22 cellular contexts compared by ENCODE assay signal in genomic region chr1:180244840-180245239, GRCh38. TPM values are rescaled to one million over a fixed set of nuclear protein-coding genes. Genes with fewer than 3 reads are reported as not detected.
DNase-seq lines count a peak whose midpoint lies in the region; ATAC-seq, FAIRE-seq and TF ChIP-seq lines count a peak whose summit lies in the region.
"Had no signal": no experiment of that assay in that cellular context is flagged by ENCODE, and none has a peak within 500 bp of the region (broad histone marks: within the 10 kb centered on the region; RNA-seq: fewer than 3 reads in every experiment).

No MANE protein-coding gene starts in this region.

- peak overlapping the region; percentile 64; the same call in 1 of the 2 replicates for H3K18ac ChIP-seq in H1 (ENCODE audit: extremely low read depth, low read length)

- H3K27ac ChIP-seq in H1 (ENCODE audit: low read depth, low read length) = no peak overlapping the region

- peaks cover 0 to 2% of the 10 kb centered on the region in 2 experiments for H4K20me1 ChIP-seq in H1 (replicated peaks in 1 of 2; ENCODE audit: control insufficient read depth in 1 of 2, insufficient read depth in 2 of 2, low read length in 2 of 2)

- H3K27ac Mint-ChIP-seq in natural killer cell treated with Interleukin-12 subunit alpha and Interleukin-12 subunit beta and Interleukin-15 and Interleukin-18, amount 100 ng/mL, for 72 hours = no peak overlapping the region
- no peak overlapping the region for H3K27ac Mint-ChIP-seq in natural killer cell
- H3K27ac Mint-ChIP-seq: CD4-positive, alpha-beta memory T cell; IgD-negative memory B cell had no signal

- TF ChIP-seq CTCF in natural killer cell (IDR thresholded peaks at IDR 0.05) (no peak), H1 (IDR thresholded peaks at IDR 0.05; ENCODE audit: control extremely low read depth in 1 of 3, insufficient read depth in 1 of 3, low read depth in 1 of 3, low read length in 3 of 3) (no peak), mucosa of descending colon (IDR thresholded peaks at IDR 0.05) (no peak)

- H3K27me3 Mint-ChIP-seq in natural killer cell treated with Interleukin-12 subunit alpha and Interleukin-12 subunit beta and Interleukin-15 and Interleukin-18, amount 100 ng/mL, for 72 hours = peaks cover 26 to 34% of the 10 kb centered on the region in 2 donors
- peaks cover 34 to 36% of the 10 kb centered on the region in 2 donors for H3K27me3 Mint-ChIP-seq in natural killer cell (ENCODE audit: low read depth in 2 of 2)

- ATAC-seq in natural killer cell treated with Interleukin-12 subunit alpha and Interleukin-12 subunit beta and Interleukin-15 and Interleukin-18, amount 100 ng/mL, for 72 hours = no peak
- no peak for ATAC-seq in natural killer cell
- ATAC-seq in mucosa of descending colon = peak; percentile 43
- ATAC-seq in GM18511 (IDR thresholded peaks at IDR 0.05; ENCODE audit: unreplicated experiment) = no peak
- ATAC-seq: GM12878 had no signal

- H4K91ac ChIP-seq in H1 (replicated peaks; ENCODE audit: insufficient read length, low read length) = peak overlapping the region; percentile 40

- H3K9ac ChIP-seq in H1 (replicated peaks in 1 of 4; ENCODE audit: extremely low read depth in 1 of 4, low read depth in 3 of 4, low read length in 3 of 4) = no peak overlapping the region

- H3K23ac ChIP-seq in H1 (ENCODE audit: insufficient read length) = no peak overlapping the region

- H3K4me3 ChIP-seq in H1 (ENCODE audit: extremely low read depth in 1 of 4, insufficient read depth in 2 of 4, low read depth in 3 of 4, low read length in 4 of 4) (no peak overlapping the region), mucosa of descending colon (no peak overlapping the region)
- H3K4me3 ChIP-seq: GM12878 had no signal

- H2BK15ac ChIP-seq in H1 (ENCODE audit: low read length) = peak overlapping the region; percentile 63; the same call in 1 of the 2 replicates

- H2BK5ac ChIP-seq in H1 (ENCODE audit: low read depth, low read length) = peak overlapping the region; percentile 71; the same call in 1 of the 2 replicates

- peaks cover 0 to 4% of the 10 kb centered on the region in 2 donors for H3K4me1 Mint-ChIP-seq in natural killer cell treated with Interleukin-12 subunit alpha and Interleukin-12 subunit beta and Interleukin-15 and Interleukin-18, amount 100 ng/mL, for 72 hours (ENCODE audit: low read depth in 2 of 2)
- H3K4me1 Mint-ChIP-seq in natural killer cell = no peaks in the 10 kb centered on the region
- H3K4me1 Mint-ChIP-seq: IgD-negative memory B cell had no signal

- POLR2A ChIA-PET in H1 (lab: Charles Lee; ENCODE audit: partially characterized antibody) = interaction anchor here (1.1 to 4.3 kb wide), 3 partner anchors 9 to 13 kb away, joined by 3 to 29 read pairs (median 13); partner anchors contain the start of gene LHX4

- no peak overlapping the region for H3K4me2 ChIP-seq in H1 (ENCODE audit: insufficient read depth in 1 of 2, low read depth in 2 of 2, low read length in 2 of 2)

- H3K4ac ChIP-seq in H1 (replicated peaks; ENCODE audit: insufficient read length, low read depth, low read length) = no peak overlapping the region

- no peak overlapping the region for H3K56ac ChIP-seq in H1 (replicated peaks; ENCODE audit: insufficient read length, low read depth, low read length)

- no peaks in the 10 kb centered on the region for H3K9me3 Mint-ChIP-seq in natural killer cell treated with Interleukin-12 subunit alpha and Interleukin-12 subunit beta and Interleukin-15 and Interleukin-18, amount 100 ng/mL, for 72 hours
- H3K9me3 Mint-ChIP-seq in natural killer cell = no peaks in the 10 kb centered on the region
- H3K9me3 Mint-ChIP-seq: CD4-positive, alpha-beta memory T cell; IgD-negative memory B cell had no signal

- no peak for TF ChIP-seq EP300 in H1 (IDR thresholded peaks at IDR 0.05; ENCODE audit: borderline replicate concordance in 1 of 2, low read depth in 2 of 2, low read length in 2 of 2)

- no peak overlapping the region for H2AFZ ChIP-seq in H1 (ENCODE audit: low read length)

- H4K5ac ChIP-seq in H1 (ENCODE audit: insufficient read length, low read depth, low read length) = no peak overlapping the region

- peaks cover 2% of the 10 kb centered on the region; the same call in 1 of the 2 replicates for H3K23me2 ChIP-seq in H1 (ENCODE audit: low read depth, low read length)

- no peaks in the 10 kb centered on the region for H3K79me1 ChIP-seq in H1 (ENCODE audit: low read depth, low read length)

- H3K4me1 ChIP-seq in H1 (replicated peaks in 1 of 4; ENCODE audit: control insufficient read depth in 3 of 4, insufficient read depth in 4 of 4, low read length in 3 of 4) = peaks cover 15 to 40% (median 28%) of the 10 kb centered on the region in 4 experiments
- H3K4me1 ChIP-seq in mucosa of descending colon (ENCODE audit: low read depth) = no peaks in the 10 kb centered on the region
- H3K4me1 ChIP-seq: BE2C had no signal

- H4K8ac ChIP-seq in H1 (ENCODE audit: extremely low read depth, insufficient read depth, low read length) = no peak overlapping the region

- no peak overlapping the region for H2BK120ac ChIP-seq in H1 (replicated peaks; ENCODE audit: low read depth, low read length)

- H2AK5ac ChIP-seq in H1 (ENCODE audit: low read depth, low read length) = no peak overlapping the region

- no peak for FAIRE-seq in H1 (lab: Jason Lieb, UNC)
- FAIRE-seq: GM12878, H54 had no signal

- 79% methylated on average over 6 of the region's 6 CpGs; no CpG with 5 or more reads in 1 of the 2 experiments for WGBS in H1 (ENCODE audit: extremely low coverage in 1 of 2, insufficient coverage in 1 of 2, insufficient read length in 1 of 2, insufficient replicate concordance in 2 of 2, low coverage in 1 of 2, low lambda C conversion rate in 2 of 2, missing lambda C conversion rate in 1 of 2), 2 experiments

- DNase-seq in natural killer cell treated with Interleukin-12 subunit alpha and Interleukin-12 subunit beta and Interleukin-15 and Interleukin-18, amount 100 ng/mL, for 72 hours (ENCODE audit: low spot score) = peak; percentile 60
- DNase-seq in natural killer cell (no peak), H1 (ENCODE audit: low read depth in 1 of 2, low spot score in 2 of 2) (no peak), mucosa of descending colon (peak in 1 of 3 donors; percentile 36), DMS79 treated with DMSO at 0.1 percent for 48 hours (lab: John Stamatoyannopoulos, UW) (no peak), head of caudate nucleus (no peak)
- DNase-seq in stimulated activated naive CD4-positive, alpha-beta T cell (lab: John Stamatoyannopoulos, UW) = no peak
- DNase-seq: 8988T; BE2C; CD4-positive, alpha-beta memory T cell; EL; Kasumi-1; MM.1S; NCI-H1092; NCI-H1436 treated with DMSO at 0.1 percent for 48 hours; NCI-H2029; NCI-H2171 had no signal

- intact Hi-C loops in natural killer cell (cut with micrococcal nuclease) = no loop called here
- intact Hi-C loops in mucosa of descending colon (cut with DNase I, micrococcal nuclease) = no loop called here
- intact Hi-C loops in head of caudate nucleus (cut with DNase I) = no loop called here

- no peaks in the 10 kb centered on the region for H3K9me3 ChIP-seq in H1 (ENCODE audit: insufficient read depth in 2 of 2, low read depth in 1 of 2, low read length in 1 of 2)
- no peaks in the 10 kb centered on the region for H3K9me3 ChIP-seq in mucosa of descending colon
- H3K9me3 ChIP-seq: BE2C had no signal

- 0 out of 2 replicates have a peak overlapping the region, but pooled peaks have one; percentile 97 for H2BK20ac ChIP-seq in H1 (ENCODE audit: low read length)

- H3K14ac ChIP-seq in H1 (ENCODE audit: insufficient read length) = no peak overlapping the region

- no peaks in the 10 kb centered on the region for H3K36me3 ChIP-seq in H1 (ENCODE audit: control insufficient read depth in 2 of 4, insufficient read depth in 4 of 4, low read length in 3 of 4)
- no peaks in the 10 kb centered on the region for H3K36me3 ChIP-seq in mucosa of descending colon (ENCODE audit: low read depth)
- H3K36me3 ChIP-seq: BE2C had no signal

- no peak overlapping the region for H3K4me3 Mint-ChIP-seq in natural killer cell treated with Interleukin-12 subunit alpha and Interleukin-12 subunit beta and Interleukin-15 and Interleukin-18, amount 100 ng/mL, for 72 hours
- no peak overlapping the region for H3K4me3 Mint-ChIP-seq in natural killer cell
- H3K4me3 Mint-ChIP-seq: CD4-positive, alpha-beta memory T cell; IgD-negative memory B cell had no signal

- peak overlapping the region; percentile 41; the same call in 1 of the 2 replicates for H2BK12ac ChIP-seq in H1 (ENCODE audit: low read depth, low read length)

- CTCF ChIA-PET in H1 (lab: Charles Lee; ENCODE audit: partially characterized antibody) = interaction anchor here (1.0 to 5.3 kb wide), 8 partner anchors 9 to 182 kb away, joined by 3 to 33 read pairs (median 4); no protein-coding TSS in a partner anchor

- no peak for TF ChIP-seq POLR2A in H1 (IDR thresholded peaks at IDR 0.05; ENCODE audit: control extremely low read depth in 1 of 2, low read depth in 2 of 2, low read length in 2 of 2)

- TF ChIP-seq RAD21 in H1 (IDR thresholded peaks at IDR 0.05 in 1 of 2, conservative IDR thresholded peaks at IDR 0.05 in 1 of 2; ENCODE audit: low read depth in 2 of 2, low read length in 2 of 2) = no peak

- no peaks in the 10 kb centered on the region for H3K27me3 ChIP-seq in H1 (replicated peaks in 1 of 4; ENCODE audit: control insufficient read depth in 3 of 4, extremely low read depth in 1 of 4, insufficient read depth in 3 of 4, low read length in 3 of 4)

- H3K79me2 ChIP-seq in H1 (ENCODE audit: control insufficient read depth in 1 of 2, insufficient read depth in 2 of 2, low read length in 2 of 2) = no peaks in the 10 kb centered on the region; a peak in 1 of 4 replicates

- H3K36me3 Mint-ChIP-seq in natural killer cell treated with Interleukin-12 subunit alpha and Interleukin-12 subunit beta and Interleukin-15 and Interleukin-18, amount 100 ng/mL, for 72 hours = no peaks in the 10 kb centered on the region
- no peaks in the 10 kb centered on the region for H3K36me3 Mint-ChIP-seq in natural killer cell
- H3K36me3 Mint-ChIP-seq: CD4-positive, alpha-beta memory T cell; IgD-negative memory B cell had no signal

TF ChIP-seq in H1, 55 proteins besides CTCF, POLR2A, EP300 and RAD21 (continues in another document):
- no peak for TF ChIP-seq CHD1 (IDR thresholded peaks at IDR 0.05; ENCODE audit: low read depth, low read length)

RNA-seq across cellular contexts. Expression of gene LHX4, which starts 14.8 kb away (rescaled TPM):
- not detected for total RNA-seq in natural killer cell treated with Interleukin-12 subunit alpha and Interleukin-12 subunit beta and Interleukin-15 and Interleukin-18, amount 100 ng/mL, for 72 hours
- total RNA-seq in natural killer cell (under 1 TPM in 1 of 3 donors, not detected in 2; 0.08 TPM), mucosa of descending colon (1 to 10 TPM in 1 of 3 donors, under 1 TPM in 2; 0.41 to 2.5 (median 0.89) TPM)
- total RNA-seq in H1 (2021; fragmentation: NEBNext Ultra II Directional; extraction: Animal tissue kit (Norgen Biotek cat#: 25700)) = 4.9 and 5.7 TPM in 2 replicates
- polyA plus RNA-seq in H1 (2011; rRNA removed) = 0.80 and 0.85 TPM in 2 replicates
- 1.6 TPM for polyA plus RNA-seq in H1 (2011; cell fraction: cytosol; rRNA removed)
- 3.3 TPM for polyA plus RNA-seq in H1 (2011; cell fraction: nucleus; rRNA removed)
- polyA plus RNA-seq in H1 (2012, experiment 1 of 2) = 1.7 to 3.9 TPM (median 2.8 TPM) in 4 replicates
- polyA plus RNA-seq in H1 (2012, experiment 2 of 2) = 1.1 TPM
- 1.1 TPM for polyA plus RNA-seq in H1 (2013, experiment 1 of 2)
- polyA plus RNA-seq in H1 (2013, experiment 2 of 2) = 0.96 TPM
- 2.1 and 3.0 TPM in 2 replicates for polyA minus RNA-seq in H1 (2011; rRNA and poly(A)+ RNA removed)
- polyA minus RNA-seq in H1 (2011; cell fraction: cytosol; rRNA and poly(A)+ RNA removed) = 2.3 TPM
- polyA minus RNA-seq in H1 (2011; cell fraction: nucleus; rRNA and poly(A)+ RNA removed) = 3.0 TPM
- total RNA-seq: CD4-positive, alpha-beta memory T cell; GM12878; Right ventricle myocardium superior had no signal
